Comparison of ENCODE assay signal across 8 cellular contexts in the genomic region with DNA sequence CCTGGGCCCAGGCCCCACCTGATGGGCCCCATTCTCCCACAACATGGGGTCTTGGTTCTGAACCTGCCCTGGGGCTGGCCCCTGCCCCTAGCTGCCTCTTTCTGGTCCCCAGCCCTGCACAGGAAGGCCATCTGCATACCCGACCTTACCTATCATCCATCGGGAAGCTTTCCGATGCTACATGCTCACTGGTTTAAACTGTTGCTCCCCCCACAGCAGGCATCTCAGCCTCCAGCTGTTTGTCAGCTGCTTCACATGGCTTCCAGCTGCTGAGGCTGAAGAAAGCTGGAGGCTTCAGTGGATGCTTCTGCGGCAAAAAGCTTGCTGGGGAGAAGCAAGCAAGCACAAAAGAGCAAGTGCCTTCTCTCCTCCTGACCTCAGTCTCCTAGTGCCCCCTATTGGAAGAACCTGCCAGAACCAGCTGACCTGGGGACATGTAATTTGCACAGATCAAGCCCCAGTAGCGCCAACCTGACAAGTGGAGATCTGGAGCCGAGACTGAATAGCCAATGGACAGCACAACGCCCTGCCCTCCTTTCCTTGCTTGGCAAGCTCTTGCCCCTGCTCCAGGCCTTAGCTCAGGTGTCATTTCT. TPM values are rescaled to one million over a fixed set of nuclear protein-coding genes. Genes with fewer than 3 reads are reported as not detected.
DNase-seq lines count a peak whose midpoint lies in the region; ATAC-seq and TF ChIP-seq lines count a peak whose summit lies in the region.

No MANE protein-coding gene starts in this region.

- H3K9me3 ChIP-seq in MM.1S (replicated peaks; ENCODE audit: insufficient read depth, low read length) (no peaks in the 10 kb centered on the region), neutrophil (no peaks in the 10 kb centered on the region)

- no peaks in the 10 kb centered on the region for H4K20me1 ChIP-seq in MM.1S (ENCODE audit: insufficient read depth, low read length)

- no peaks in the 10 kb centered on the region for H3K9me2 ChIP-seq in MM.1S (replicated peaks; ENCODE audit: insufficient read depth, low read length)

- H3K4me3 ChIP-seq in MM.1S (ENCODE audit: low read length) = no peak overlapping the region
- no peak overlapping the region for H3K4me3 ChIP-seq in dorsolateral prefrontal cortex
- peak overlapping the region; percentile 56 to 68 for H3K4me3 ChIP-seq in neutrophil (ENCODE audit: low read depth in 1 of 2, low read length in 1 of 2)

- no peak for ATAC-seq in HG02973 (IDR thresholded peaks at IDR 0.05; ENCODE audit: unreplicated experiment)

- no peak overlapping the region for H3K27ac ChIP-seq in MM.1S (ENCODE audit: low read length)
- H3K27ac ChIP-seq in dorsolateral prefrontal cortex = peak overlapping the region in 25 of 59 donors; percentile 4 to 64 (median 44)
- peak overlapping the region; percentile 94 for H3K27ac ChIP-seq in neutrophil

- TF ChIP-seq CTCF in MM.1S (IDR thresholded peaks at IDR 0.05; ENCODE audit: low read length) (peak; percentile 22), dorsolateral prefrontal cortex (IDR thresholded peaks at IDR 0.05 in 54 of 56, conservative IDR thresholded peaks at IDR 0.05 in 2 of 56; ENCODE audit: low read depth in 1 of 56, partially characterized antibody in 56 of 56) (peak in 54 of 56 donors; percentile 16 to 67 (median 43)), neutrophil (IDR thresholded peaks at IDR 0.05) (peak; percentile 39)

- no peak overlapping the region for H3K9ac ChIP-seq in MM.1S (ENCODE audit: low read length)

- peak; percentile 19 for DNase-seq in EH (ENCODE audit: low read depth)
- DNase-seq in MM.1S = no peak
- peak in 3 of 10 donors; percentile 36 to 61 (median 50) for DNase-seq in dorsolateral prefrontal cortex
- no peak for DNase-seq in H4 (ENCODE audit: low spot score)
- no peak for DNase-seq in AML-193 (lab: John Stamatoyannopoulos, UW)
- DNase-seq in NCI-H1105 treated with DMSO at 0.1 percent for 48 hours (lab: John Stamatoyannopoulos, UW) = no peak

- no peaks in the 10 kb centered on the region for H3K27me3 ChIP-seq in MM.1S (replicated peaks; ENCODE audit: insufficient read depth, low read length)
- H3K27me3 ChIP-seq in dorsolateral prefrontal cortex = no peaks in the 10 kb centered on the region
- no peaks in the 10 kb centered on the region for H3K27me3 ChIP-seq in neutrophil

- H3K36me3 ChIP-seq in MM.1S (replicated peaks; ENCODE audit: insufficient read depth, low read length) = no peaks in the 10 kb centered on the region
- H3K36me3 ChIP-seq in neutrophil = no peaks in the 10 kb centered on the region

- peaks cover 33% of the 10 kb centered on the region for H3F3A ChIP-seq in MM.1S (ENCODE audit: insufficient read depth, low read length)

- peaks cover 17% of the 10 kb centered on the region for H3K79me2 ChIP-seq in MM.1S (ENCODE audit: low read length)

- peaks cover 64% of the 10 kb centered on the region for H3K4me1 ChIP-seq in MM.1S (ENCODE audit: low read length)
- H3K4me1 ChIP-seq in neutrophil (ENCODE audit: control insufficient read depth in 1 of 2, insufficient read depth in 1 of 2, low read depth in 1 of 2, low read length in 1 of 2) = peaks cover 39 to 51% of the 10 kb centered on the region in 2 experiments

- H2AFZ ChIP-seq in MM.1S (ENCODE audit: low read length) = no peak overlapping the region

- intact Hi-C loops in dorsolateral prefrontal cortex (cut with DNase I) = loop anchor here (2.0 to 5.0 kb wide), 2 partner anchors 44 to 45 kb away; no protein-coding TSS in a partner anchor

- H3K4me2 ChIP-seq in MM.1S (ENCODE audit: low read depth, low read length) = no peak overlapping the region

RNA-seq across cellular contexts. Expression of a gene that starts 24.1 kb away (rescaled TPM):
- total RNA-seq in dorsolateral prefrontal cortex = 100 to 1,000 TPM; 206 to 544 (median 321) TPM
- 11.7 and 12.6 TPM in 2 replicates for total RNA-seq in H4 (2014; rRNA removed; shearing (Covaris generic))

Comparison
In these comparisons a context has a peak if more than half of its experiments do, and no peak if none do; other contexts are left out.
1. H3K4me3 ChIP-seq: peak in neutrophil (2 of 2); none in MM.1S (single experiment) and dorsolateral prefrontal cortex (0 of 59).
2. RNA of a gene that starts 24.1 kb away (total RNA-seq): 206 to 544 TPM in dorsolateral prefrontal cortex; 11.7 to 12.6 TPM in H4; every median in the first group is over 10 times any median in the second.
3. Peak in every context shown above with its lines, with median percentiles within 50 percentile points of each other: CTCF ChIP-seq.